Comparison of ENCODE assay signal across 19 cellular contexts in the genomic region with DNA sequence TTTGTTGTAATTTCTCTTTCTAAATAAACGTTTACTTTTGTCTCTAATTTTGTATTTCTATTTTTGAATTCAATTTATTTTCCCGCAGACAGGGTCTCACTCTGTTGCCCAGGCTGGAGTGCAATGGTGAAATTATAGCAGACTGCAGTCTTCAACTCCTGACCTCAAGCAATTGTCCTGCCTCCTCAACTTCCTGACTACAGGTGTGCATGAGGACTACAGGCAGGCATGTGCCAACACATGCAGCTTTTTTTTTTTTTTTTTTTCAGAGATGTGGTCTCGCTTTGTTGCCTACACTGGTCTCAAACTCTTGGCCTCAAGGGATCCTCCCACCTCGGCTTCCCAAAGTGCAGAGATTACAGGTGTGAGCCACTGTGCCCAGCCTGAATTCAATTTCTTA. TPM values are rescaled to one million over a fixed set of nuclear protein-coding genes. Genes with fewer than 3 reads are reported as not detected.
DNase-seq lines count a peak whose midpoint lies in the region; ATAC-seq, FAIRE-seq and TF ChIP-seq lines count a peak whose summit lies in the region.
"Had no signal": no experiment of that assay in that cellular context is flagged by ENCODE, and none has a peak within 500 bp of the region (broad histone marks: within the 10 kb centered on the region; RNA-seq: fewer than 3 reads in every experiment).

No MANE protein-coding gene starts in this region.

- H2BK15ac ChIP-seq in mesendoderm (replicated peaks; ENCODE audit: low read depth) = no peak overlapping the region

- peaks cover 71 to 91% (median 89%) of the 10 kb centered on the region in 10 experiments for H3K4me1 ChIP-seq in BLaER1 treated with 17β-estradiol and CSF1 and Interleukin-3, amounts not matched to agents 10 nM and 100 nM
- H3K4me1 ChIP-seq in GM12878 (ENCODE audit: control insufficient read depth, insufficient read depth, low read length) (peaks cover 47% of the 10 kb centered on the region), mesendoderm (ENCODE audit: control insufficient read depth, low read depth, low read length) (no peaks in the 10 kb centered on the region)
- H3K4me1 ChIP-seq: ascending aorta, parathyroid adenoma, testis had no signal

- SMC1A ChIA-PET in GM12878 (lab: Charles Lee; ENCODE audit: uncharacterized antibody, unreplicated experiment) = interaction anchor here (0.6 to 1.9 kb wide), 7 partner anchors 9 to 149 kb away, joined by 3 to 5 read pairs (median 3); no protein-coding TSS in a partner anchor

- no peak for TF ChIP-seq POLR2A in GM12891 (IDR thresholded peaks at IDR 0.05; ENCODE audit: low read depth, low read length)
- no peak for TF ChIP-seq POLR2A in GM12878 (IDR thresholded peaks at IDR 0.05; ENCODE audit: low read depth, low read length)

- peak overlapping the region in 2 of 11 experiments; percentile 57 to 61; a peak in 3 of 22 replicates for H3K27ac ChIP-seq in BLaER1 treated with 17β-estradiol and CSF1 and Interleukin-3, amounts not matched to agents 10 nM and 100 nM
- no peak overlapping the region for H3K27ac ChIP-seq in GM12878 (ENCODE audit: control insufficient read depth, insufficient read depth)
- H3K27ac ChIP-seq in mesendoderm (ENCODE audit: low read depth, low read length) = no peak overlapping the region
- H3K27ac ChIP-seq: ascending aorta, colonic mucosa, parathyroid adenoma, testis, VCaP had no signal

- H3K56ac ChIP-seq in mesendoderm (ENCODE audit: low read length) = no peak overlapping the region

- H2BK120ac ChIP-seq in mesendoderm (ENCODE audit: low read depth, low read length) = no peak overlapping the region

- H3K79me2 ChIP-seq in GM12878 (ENCODE audit: control insufficient read depth, insufficient read depth, low read length) = no peaks in the 10 kb centered on the region
- no peaks in the 10 kb centered on the region for H3K79me2 ChIP-seq in mesendoderm (ENCODE audit: control insufficient read depth, insufficient read depth, low read length)
- H3K79me2 ChIP-seq: parathyroid adenoma had no signal

- H3K27me3 ChIP-seq in BLaER1 treated with 17β-estradiol and CSF1 and Interleukin-3, amounts not matched to agents 10 nM and 100 nM = no peaks in the 10 kb centered on the region
- H3K27me3 ChIP-seq in GM12878 (replicated peaks in 1 of 2; ENCODE audit: control insufficient read depth in 2 of 2, insufficient read depth in 2 of 2, low read length in 1 of 2) (no peaks in the 10 kb centered on the region), mesendoderm (ENCODE audit: insufficient read depth, low read length, poor library complexity) (no peaks in the 10 kb centered on the region)
- H3K27me3 ChIP-seq: ascending aorta, BE2C, colonic mucosa, testis had no signal

- peak overlapping the region; percentile 49 to 92 (median 77) for H3K4me2 ChIP-seq in BLaER1 treated with 17β-estradiol and CSF1 and Interleukin-3, amounts not matched to agents 10 nM and 100 nM
- H3K4me2 ChIP-seq in GM12878 (ENCODE audit: control insufficient read depth, insufficient read depth) (peak overlapping the region; percentile 40; the same call in 1 of the 2 replicates), mesendoderm (ENCODE audit: low read length) (no peak overlapping the region)

- FAIRE-seq in GM12891 (lab: Jason Lieb, UNC) = peak; percentile 5
- FAIRE-seq in GM12878 (lab: Jason Lieb, UNC) = no peak

- intact Hi-C loops in GM12878 (cut with micrococcal nuclease; ENCODE audit: unreplicated experiment) = no loop called here

- no peak overlapping the region for H4K8ac ChIP-seq in mesendoderm (ENCODE audit: low read depth, low read length)

- H3K23ac ChIP-seq in mesendoderm (ENCODE audit: low read length) = no peak overlapping the region

- H3K18ac ChIP-seq in mesendoderm (ENCODE audit: low read length) = no peak overlapping the region

- H3K79me1 ChIP-seq in mesendoderm (ENCODE audit: low read length) = no peaks in the 10 kb centered on the region

- WGBS in GM12878 (ENCODE audit: insufficient coverage, insufficient replicate concordance, low lambda C conversion rate, missing lambda C conversion rate) = 23% methylated on average over 4 of the region's 4 CpGs
- no CpG with 5 or more reads among the region's 4 CpGs for WGBS in mesendoderm (ENCODE audit: extremely low coverage, insufficient coverage, low lambda C conversion rate)

- no peak overlapping the region for H3K4ac ChIP-seq in mesendoderm (ENCODE audit: low read depth, low read length)

- POLR2A ChIA-PET in GM12878 (lab: Charles Lee) = interaction anchor here (0.5 to 1.3 kb wide), 6 partner anchors 77 to 643 kb away, joined by 3 to 4 read pairs (median 3); no protein-coding TSS in a partner anchor

- no peak for DNase-seq in GM12891 (ENCODE audit: insufficient read length, low spot score)
- DNase-seq in GM12878 (ENCODE audit: low read depth, low spot score) = no peak
- peak; percentile 29 for DNase-seq in mesendoderm
- no peak for DNase-seq in NCI-H524 (lab: John Stamatoyannopoulos, UW)
- DNase-seq in cerebellar nuclear complex (lab: John Stamatoyannopoulos, UW) = no peak
- DNase-seq in GM13977 (ENCODE audit: low spot score) = no peak
- DNase-seq: colonic mucosa; Kasumi-1; NCI-H1417 treated with DMSO at 0.1 percent for 48 hours; stimulated activated CD4-positive, alpha-beta T cell treated with anti-CD3 and anti-CD28 coated beads, Interleukin-4, amount 100 ng/mL, for 1 hour; SW 1271; testis had no signal

- peak; percentile 65 for ATAC-seq in GM12878

- in situ Hi-C loops in GM12878 (cut with MboI) (no loop called here), GM13977 (cut with MboI; ENCODE audit: low pct_unique_long_range_greater_than_20kb, low sequenced_read_pairs, unreplicated experiment) (no loop called here)

- CTCF ChIA-PET in GM12878 (lab: Yijun Ruan, JAX) = interaction anchor here (1.0 to 2.3 kb wide), 4 partner anchors 19 to 105 kb away, joined by 3 to 13 read pairs (median 4); no protein-coding TSS in a partner anchor

- no TSS peak for BruUV-seq in GM12878 (replicated peaks; lab: Mats Ljungman, UMichigan)

- no peaks in the 10 kb centered on the region for H3K9me3 ChIP-seq in BLaER1 treated with 17β-estradiol and CSF1 and Interleukin-3, amounts not matched to agents 10 nM and 100 nM (replicated peaks in 1 of 11)
- no peaks in the 10 kb centered on the region for H3K9me3 ChIP-seq in GM12878 (replicated peaks; ENCODE audit: control insufficient read depth, insufficient read depth, low read length)
- H3K9me3 ChIP-seq: ascending aorta, BE2C, colonic mucosa, testis had no signal

- RAD21 ChIA-PET in GM12878 (lab: Charles Lee; ENCODE audit: unreplicated experiment) = interaction anchor here (0.6 to 1.0 kb wide), 2 partner anchors 12 to 864 kb away, joined by 3 read pairs; no protein-coding TSS in a partner anchor

- no peak overlapping the region for H3K4me3 ChIP-seq in BLaER1 treated with 17β-estradiol and CSF1 and Interleukin-3, amounts not matched to agents 10 nM and 100 nM
- peak overlapping the region; percentile 19; the same call in 1 of the 2 replicates for H3K4me3 ChIP-seq in GM12878
- no peak overlapping the region for H3K4me3 ChIP-seq in mesendoderm (ENCODE audit: low read length)
- H3K4me3 ChIP-seq: ascending aorta, colonic mucosa, testis had no signal

- no peaks in the 10 kb centered on the region for H3K36me3 ChIP-seq in BLaER1 treated with 17β-estradiol and CSF1 and Interleukin-3, amounts not matched to agents 10 nM and 100 nM
- no peaks in the 10 kb centered on the region for H3K36me3 ChIP-seq in GM12878 (ENCODE audit: control insufficient read depth in 2 of 2, insufficient read depth in 2 of 2, low read length in 1 of 2)
- H3K36me3 ChIP-seq in mesendoderm (ENCODE audit: control insufficient read depth, insufficient read depth, low read length) = no peaks in the 10 kb centered on the region
- H3K36me3 ChIP-seq: ascending aorta, BE2C, colonic mucosa had no signal

- peaks cover 0 to 3% (median 0%) of the 10 kb centered on the region in 11 experiments; a peak in 1 of 22 replicates for H4K20me1 ChIP-seq in BLaER1 treated with 17β-estradiol and CSF1 and Interleukin-3, amounts not matched to agents 10 nM and 100 nM
- H4K20me1 ChIP-seq in GM12878 (ENCODE audit: control insufficient read depth, insufficient read depth) = no peaks in the 10 kb centered on the region

- TF ChIP-seq EP300 in GM12878 (IDR thresholded peaks at IDR 0.05; ENCODE audit: borderline replicate concordance in 1 of 2, control insufficient read depth in 1 of 2, low read depth in 2 of 2, low read length in 2 of 2) = no peak

- H2AK5ac ChIP-seq in mesendoderm (ENCODE audit: low read length) = no peak overlapping the region

- TF ChIP-seq CTCF in GM12878 (IDR thresholded peaks at IDR 0.05 in 2 of 3, conservative IDR thresholded peaks at IDR 0.05 in 1 of 3; ENCODE audit: control insufficient read depth in 2 of 3, extremely low read depth in 1 of 3, insufficient read depth in 1 of 3, low read depth in 3 of 3, low read length in 3 of 3) = no peak
- TF ChIP-seq CTCF in GM13977 (IDR thresholded peaks at IDR 0.05; ENCODE audit: extremely low read depth, insufficient read depth, missing control alignments) = no peak

- H4K5ac ChIP-seq in mesendoderm (ENCODE audit: low read length) = no peak overlapping the region

- no peak overlapping the region for H2BK5ac ChIP-seq in mesendoderm (ENCODE audit: low read length)

- H2AFZ ChIP-seq in GM12878 (ENCODE audit: control insufficient read depth, low read depth, low read length) = no peak overlapping the region
- H2AFZ ChIP-seq: parathyroid adenoma had no signal

- no peak for TF ChIP-seq RAD21 in GM12878 (IDR thresholded peaks at IDR 0.05; ENCODE audit: insufficient read depth, low read depth, low read length)

- no peak overlapping the region for H3K9ac ChIP-seq in BLaER1 treated with 17β-estradiol and CSF1 and Interleukin-3, amounts not matched to agents 10 nM and 100 nM
- no peak overlapping the region for H3K9ac ChIP-seq in GM12878 (ENCODE audit: control insufficient read depth, insufficient read depth, low read length)
- no peak overlapping the region for H3K9ac ChIP-seq in mesendoderm (ENCODE audit: low read length)
- H3K9ac ChIP-seq: parathyroid adenoma had no signal

RNA-seq across cellular contexts. Expression of a gene that starts 36.7 kb away (rescaled TPM):
- polyA plus RNA-seq in GM12891 (2012; ENCODE audit: low read depth, missing spikeins) = not detected
- total RNA-seq in GM12878 (2013; cell fraction: nucleolus; rRNA removed) = not detected in 2 replicates
- total RNA-seq in GM12878 (2014; rRNA removed) (0.11 TPM in 1 of 2 replicates, not detected in the other), GM12878 (2014; rRNA removed; fragmentation: Illumina TruSeq; extraction: Trizol) (0.13 TPM in 1 of 2 replicates, not detected in the other), GM12878 (2021) (not detected in 2 replicates)
- polyA plus RNA-seq in GM12878 (2011; ENCODE audit: low read depth) = not detected
- polyA plus RNA-seq in GM12878 (2011; rRNA removed) (not detected in 2 replicates), GM12878 (2014; fragmentation: Illumina TruSeq; extraction: Trizol) (not detected in 2 replicates), GM12878 (2014; fragmentation: Nextera tagmentation; extraction: Ambion mirVana) (under 1 TPM in 1 of 2 experiments, not detected in 1; 0.08 TPM), GM12878 (2014; rRNA removed) (not detected in 2 replicates), GM12878 (2016; fragmentation: Nextera tagmentation; extraction: Ambion mirVana) (not detected)
- polyA plus RNA-seq in GM12878 (2011; cell fraction: cytosol; rRNA removed) = not detected in 2 replicates
- polyA plus RNA-seq in GM12878 (2011; cell fraction: nucleus; rRNA removed) = not detected in 2 replicates
- not detected in 2 replicates for polyA plus RNA-seq in GM12878 (2012)
- polyA minus RNA-seq in GM12878 (2011; rRNA and poly(A)+ RNA removed) = not detected in 2 replicates
- not detected in 2 replicates for polyA minus RNA-seq in GM12878 (2011; cell fraction: cytosol; rRNA and poly(A)+ RNA removed)
- polyA minus RNA-seq in GM12878 (2011; cell fraction: nucleus; rRNA and poly(A)+ RNA removed) = not detected in 2 replicates
- polyA plus RNA-seq in mesendoderm (2013, experiment 1 of 2) = not detected
- not detected for polyA plus RNA-seq in mesendoderm (2013, experiment 2 of 2)
- total RNA-seq: ascending aorta, colonic mucosa, glomerular endothelial cell, lower leg skin had no signal

RNA-seq across cellular contexts. Expression of a gene that starts 56.5 kb away (rescaled TPM):
- polyA plus RNA-seq in GM12891 (2012; ENCODE audit: low read depth, missing spikeins) = 3.3 TPM
- 1.5 and 3.6 TPM in 2 replicates for total RNA-seq in GM12878 (2013; cell fraction: nucleolus; rRNA removed)
- total RNA-seq in GM12878 (2014; rRNA removed) (1.0 and 1.1 TPM in 2 replicates), GM12878 (2014; rRNA removed; fragmentation: Illumina TruSeq; extraction: Trizol) (1.4 and 1.6 TPM in 2 replicates), GM12878 (2021) (0.67 and 1.1 TPM in 2 replicates)
- polyA plus RNA-seq in GM12878 (2011; ENCODE audit: low read depth) = 4.4 TPM
- polyA plus RNA-seq in GM12878 (2011; rRNA removed) (5.0 and 6.3 TPM in 2 replicates), GM12878 (2014; fragmentation: Illumina TruSeq; extraction: Trizol) (1.4 and 1.8 TPM in 2 replicates), GM12878 (2014; fragmentation: Nextera tagmentation; extraction: Ambion mirVana) (1 to 10 TPM; 1.2 to 1.6 TPM), GM12878 (2014; rRNA removed) (0.92 and 1.5 TPM in 2 replicates), GM12878 (2016; fragmentation: Nextera tagmentation; extraction: Ambion mirVana) (under 1 TPM; 0.34 to 0.70 TPM)
- polyA plus RNA-seq in GM12878 (2011; cell fraction: cytosol; rRNA removed) = 3.0 and 5.2 TPM in 2 replicates
- 1.0 and 1.4 TPM in 2 replicates for polyA plus RNA-seq in GM12878 (2011; cell fraction: nucleus; rRNA removed)
- 2.8 and 5.5 TPM in 2 replicates for polyA plus RNA-seq in GM12878 (2012)
- polyA minus RNA-seq in GM12878 (2011; rRNA and poly(A)+ RNA removed) = 3.7 and 6.0 TPM in 2 replicates
- 1.1 and 2.1 TPM in 2 replicates for polyA minus RNA-seq in GM12878 (2011; cell fraction: cytosol; rRNA and poly(A)+ RNA removed)
- 4.7 and 5.2 TPM in 2 replicates for polyA minus RNA-seq in GM12878 (2011; cell fraction: nucleus; rRNA and poly(A)+ RNA removed)
- not detected for polyA plus RNA-seq in mesendoderm (2013, experiment 1 of 2)
- not detected for polyA plus RNA-seq in mesendoderm (2013, experiment 2 of 2)
- total RNA-seq: glomerular endothelial cell had no signal

RNA-seq across cellular contexts. Expression of a gene that starts 58.2 kb away (rescaled TPM):
- polyA plus RNA-seq in GM12891 (2012; ENCODE audit: low read depth, missing spikeins) = 0.18 TPM
- not detected in 2 replicates for total RNA-seq in GM12878 (2013; cell fraction: nucleolus; rRNA removed)
- 0.38 TPM in 1 of 2 replicates, not detected in the other for total RNA-seq in GM12878 (2014; rRNA removed)
- not detected in 2 replicates for total RNA-seq in GM12878 (2014; rRNA removed; fragmentation: Illumina TruSeq; extraction: Trizol)
- not detected in 2 replicates for total RNA-seq in GM12878 (2021)
- polyA plus RNA-seq in GM12878 (2011; ENCODE audit: low read depth) = 0.30 TPM
- 0.72 and 0.73 TPM in 2 replicates for polyA plus RNA-seq in GM12878 (2011; rRNA removed)
- 0.33 and 0.63 TPM in 2 replicates for polyA plus RNA-seq in GM12878 (2011; cell fraction: cytosol; rRNA removed)
- 0.70 and 1.2 TPM in 2 replicates for polyA plus RNA-seq in GM12878 (2011; cell fraction: nucleus; rRNA removed)
- polyA plus RNA-seq in GM12878 (2012) = 0.65 TPM in 1 of 2 replicates, not detected in the other
- 0.32 TPM in 1 of 2 replicates, not detected in the other for polyA plus RNA-seq in GM12878 (2014; fragmentation: Illumina TruSeq; extraction: Trizol)
- under 1 TPM; 0.27 to 0.29 TPM for polyA plus RNA-seq in GM12878 (2014; fragmentation: Nextera tagmentation; extraction: Ambion mirVana)
- polyA plus RNA-seq in GM12878 (2014; rRNA removed) = 0.10 TPM in 1 of 2 replicates, not detected in the other
- polyA plus RNA-seq in GM12878 (2016; fragmentation: Nextera tagmentation; extraction: Ambion mirVana) = not detected
- 0.37 and 0.41 TPM in 2 replicates for polyA minus RNA-seq in GM12878 (2011; rRNA and poly(A)+ RNA removed)
- polyA minus RNA-seq in GM12878 (2011; cell fraction: cytosol; rRNA and poly(A)+ RNA removed) = not detected in 2 replicates
- 0.24 TPM in 1 of 2 replicates, not detected in the other for polyA minus RNA-seq in GM12878 (2011; cell fraction: nucleus; rRNA and poly(A)+ RNA removed)
- polyA plus RNA-seq in mesendoderm (2013, experiment 1 of 2) = not detected
- polyA plus RNA-seq in mesendoderm (2013, experiment 2 of 2) = not detected
- total RNA-seq: ascending aorta, glomerular endothelial cell, lower leg skin, testis had no signal
